35 cellular contexts compared by ENCODE assay signal in the genomic region with DNA sequence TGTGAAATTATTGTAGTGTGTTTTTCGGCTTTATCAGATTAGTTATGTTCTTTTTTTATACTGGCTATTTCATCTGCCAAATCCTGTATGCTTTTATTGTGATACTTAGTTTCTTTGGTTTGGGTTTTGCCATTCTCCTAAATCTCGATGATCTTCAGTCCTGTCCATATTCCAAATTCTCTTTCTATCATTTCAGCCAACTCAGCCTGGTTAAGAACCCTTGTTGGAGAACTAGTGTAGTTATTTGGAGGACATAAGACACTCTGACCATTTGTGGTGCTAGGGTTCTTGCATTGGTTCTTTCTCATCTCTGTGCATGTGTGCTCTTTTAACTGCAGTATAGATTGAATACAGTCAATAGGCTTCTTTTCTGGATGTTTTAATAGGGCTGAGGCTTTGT.
"Had no signal": no experiment of that assay in that cellular context is flagged by ENCODE, and none has a peak within 500 bp of the region (broad histone marks: within the 10 kb centered on the region; RNA-seq: fewer than 3 reads in every experiment).

No MANE protein-coding gene starts in this region.

- H3K36me3 ChIP-seq: MG63 had no signal

- H3K9me3 ChIP-seq: MG63 had no signal

- DNase-seq: Karpas-422, Kasumi-1, MG63, MM.1S, MV-4-11, NCI-H1048, NCI-H1092, NCI-H1092 treated with DMSO at 0.1 percent for 48 hours, NCI-H1105, NCI-H1105 treated with DMSO at 0.1 percent for 48 hours, NCI-H1417, NCI-H1417 treated with DMSO at 0.1 percent for 48 hours, NCI-H1436, NCI-H1436 treated with DMSO at 0.1 percent for 48 hours, NCI-H146, NCI-H1694, NCI-H1694 treated with DMSO at 0.1 percent for 48 hours, NCI-H187, NCI-H187 treated with DMSO at 0.1 percent for 48 hours, NCI-H1930, NCI-H2029, NCI-H2029 treated with DMSO at 0.1 percent for 48 hours, NCI-H2081, NCI-H2081 treated with DMSO at 0.1 percent for 48 hours, NCI-H2107, NCI-H2171, NCI-H2171 treated with DMSO at 0.1 percent for 48 hours, NCI-H2227 treated with DMSO at 0.1 percent for 48 hours, NCI-H226, NCI-H345, NCI-H446, NCI-H446 treated with DMSO at 0.1 percent for 48 hours, NCI-H510A, NCI-H510A treated with DMSO at 0.1 percent for 48 hours, NCI-H524 had no signal

- H3K4me3 ChIP-seq: MG63 had no signal
